24 cellular contexts compared by ENCODE assay signal in genomic region chr7:132697032-132697431, GRCh38.
"Had no signal": no experiment of that assay in that cellular context is flagged by ENCODE, and none has a peak within 500 bp of the region (broad histone marks: within the 10 kb centered on the region; RNA-seq: fewer than 3 reads in every experiment).

No MANE protein-coding gene starts in this region.

- H3K4me3 Mint-ChIP-seq: activated CD4-positive, alpha-beta memory T cell treated with anti-CD3 and anti-CD28 coated beads for 36 hours; activated CD4-positive, alpha-beta T cell treated with anti-CD3 and anti-CD28 coated beads, Interleukin-2, amount 10 ng/mL, durations not matched to agents 7 days and 5 days; activated naive CD8-positive, alpha-beta T cell; activated T-cell treated with anti-CD3 and anti-CD28 coated beads, Interleukin-2, amount 50 U/mL, for 4 hours; brain; T-cell had no signal

- H3K27ac Mint-ChIP-seq: activated CD4-positive, alpha-beta memory T cell treated with anti-CD3 and anti-CD28 coated beads for 36 hours; activated CD4-positive, alpha-beta T cell treated with anti-CD3 and anti-CD28 coated beads, Interleukin-2, amount 10 ng/mL, durations not matched to agents 7 days and 5 days; activated naive CD8-positive, alpha-beta T cell; T-cell had no signal

- H3K4me2 ChIP-seq: KMS-11 had no signal

- H3K27me3 Mint-ChIP-seq: activated CD4-positive, alpha-beta T cell treated with anti-CD3 and anti-CD28 coated beads, Interleukin-2, amount 10 ng/mL, durations not matched to agents 7 days and 5 days; activated naive CD8-positive, alpha-beta T cell; T-cell had no signal

- DNase-seq: activated CD4-positive, alpha-beta memory T cell treated with anti-CD3 and anti-CD28 coated beads for 36 hours; activated CD4-positive, alpha-beta T cell treated with anti-CD3 and anti-CD28 coated beads, Interleukin-2, amount 10 ng/mL, durations not matched to agents 7 days and 5 days; activated CD4-positive, CD25-positive, alpha-beta regulatory T cell; activated CD8-positive, alpha-beta memory T cell treated with anti-CD3 and anti-CD28 coated beads for 24 hours; activated effector memory CD4-positive, alpha-beta T cell treated with anti-CD3 and anti-CD28 coated beads, Interleukin-2, amount 50 U/mL, for 16 hours; activated naive CD4-positive, alpha-beta T cell treated with Interleukin-2 at 50 U/mL for 16 hours; activated T-cell treated with anti-CD3 and anti-CD28 coated beads, Interleukin-2, amount 50 U/mL, for 4 hours; amygdala; NCI-H146; NCI-H187 treated with DMSO at 0.1 percent for 48 hours; NCI-H345; NCI-H510A treated with DMSO at 0.1 percent for 48 hours; NK-92 treated with Interleukin-12 subunit alpha and Interleukin-12 subunit beta, amount 100 ng/mL, for 24 hours; OCI-M1; RPMI8226; T-cell; T-helper 2 cell; T1000 had no signal

- H3K9ac ChIP-seq: KMS-11 had no signal

- H3K27ac ChIP-seq: KMS-11, SK-N-MC had no signal

- H3K4me1 Mint-ChIP-seq: activated CD4-positive, alpha-beta T cell treated with anti-CD3 and anti-CD28 coated beads, Interleukin-2, amount 10 ng/mL, durations not matched to agents 7 days and 5 days had no signal

- H3K36me3 Mint-ChIP-seq: activated CD4-positive, alpha-beta memory T cell treated with anti-CD3 and anti-CD28 coated beads for 36 hours; activated naive CD8-positive, alpha-beta T cell; brain; T-cell had no signal

- H3K9me3 Mint-ChIP-seq: activated CD4-positive, alpha-beta T cell treated with anti-CD3 and anti-CD28 coated beads, Interleukin-2, amount 10 ng/mL, durations not matched to agents 7 days and 5 days had no signal

- H3K4me3 ChIP-seq: SK-N-MC had no signal

- ATAC-seq: activated T-cell treated with anti-CD3 and anti-CD28 coated beads, Interleukin-2, amount 50 U/mL, for 4 hours; Panc1; Right ventricle myocardium inferior; T-cell had no signal
